28 cellular contexts compared by ENCODE assay signal in genomic region chr3:124463234-124463633, GRCh38.
DNase-seq lines count a peak whose midpoint lies in the region; ATAC-seq and TF ChIP-seq lines count a peak whose summit lies in the region.
"Had no signal": no experiment of that assay in that cellular context is flagged by ENCODE, and none has a peak within 500 bp of the region (broad histone marks: within the 10 kb centered on the region; RNA-seq: fewer than 3 reads in every experiment).

No MANE protein-coding gene starts in this region.

- CTCF ChIA-PET in HCT116 (lab: Charles Lee), result interaction anchor here (6.0 kb wide), 1 partner anchor 111 kb away, joined by 33 read pairs; no protein-coding TSS in a partner anchor

- DNase-seq in NCI-H2107 treated with DMSO at 0.1 percent for 48 hours (lab: John Stamatoyannopoulos, UW; ENCODE audit: unreplicated experiment) (peak; percentile 12), NCI-H2107 (lab: John Stamatoyannopoulos, UW) (no peak), HCT116 (ENCODE audit: low read depth, low spot score) (no peak), RWPE2 (ENCODE audit: low spot score) (no peak), right lobe of liver (no peak), HFFc6 (no peak), left lung (no peak), heart left ventricle (no peak)
- DNase-seq: 8988T, ACHN, DMS153, HCEC 1CT, IMR-90, KG1, NCI-H1048, NCI-H1417, NCI-H1694, NCI-H2029 treated with DMSO at 0.1 percent for 48 hours, NCI-H446, NCI-H524 treated with DMSO at 0.1 percent for 48 hours, NCI-H774, SHP77 treated with DMSO at 0.1 percent for 48 hours, SK-N-SH, SW 1271, T-helper 17 cell had no signal

- intact Hi-C loops in HCT116 (cut with micrococcal nuclease), result no loop called here
- intact Hi-C loops in right lobe of liver (cut with DNase I), result no loop called here
- intact Hi-C loops in left lung (cut with DNase I), result loop anchor here in 1 of 2 donors (10.0 kb wide), 1 partner anchor 108 kb away; no protein-coding TSS in a partner anchor
- intact Hi-C loops in heart left ventricle (cut with DNase I), result loop anchor here in 1 of 10 donors (10.0 kb wide), 1 partner anchor 368 kb away; no protein-coding TSS in a partner anchor

- H3K4me2 ChIP-seq in HCT116 (ENCODE audit: low read length), result no peak overlapping the region
- H3K4me2 ChIP-seq: SK-N-SH had no signal

- no peaks in the 10 kb centered on the region for H3K4me1 ChIP-seq in HCT116 (ENCODE audit: control insufficient read depth in 1 of 2, insufficient read depth in 2 of 2, low read length in 2 of 2)
- no peaks in the 10 kb centered on the region for H3K4me1 ChIP-seq in RWPE2 (ENCODE audit: insufficient read depth, poor library complexity, severe bottlenecking)
- H3K4me1 ChIP-seq in right lobe of liver, result peaks cover 0 to 21% (median 0%) of the 10 kb centered on the region in 4 donors
- H3K4me1 ChIP-seq in left lung, result no peaks in the 10 kb centered on the region
- no peaks in the 10 kb centered on the region for H3K4me1 ChIP-seq in heart left ventricle

- no peak overlapping the region for H3K27ac Mint-ChIP-seq in HFFc6
- H3K27ac Mint-ChIP-seq: T-helper 17 cell had no signal

- no TSS peak for BruUV-seq in HCT116 (replicated peaks; lab: Mats Ljungman, UMichigan)

- peaks cover 25% of the 10 kb centered on the region for H3K27me3 Mint-ChIP-seq in HFFc6 (ENCODE audit: insufficient read depth)

- no peaks in the 10 kb centered on the region for H3K9me3 ChIP-seq in HCT116 (ENCODE audit: control insufficient read depth in 1 of 2, insufficient read depth in 1 of 2, low read depth in 1 of 2, low read length in 2 of 2)
- no peaks in the 10 kb centered on the region for H3K9me3 ChIP-seq in RWPE2 (ENCODE audit: severe bottlenecking)
- no peaks in the 10 kb centered on the region for H3K9me3 ChIP-seq in right lobe of liver
- H3K9me3 ChIP-seq in left lung, result no peaks in the 10 kb centered on the region
- no peaks in the 10 kb centered on the region for H3K9me3 ChIP-seq in heart left ventricle
- H3K9me3 ChIP-seq: SK-N-SH had no signal

- H3K9ac ChIP-seq in HCT116 (ENCODE audit: low read length), result no peak overlapping the region
- H3K9ac ChIP-seq: SK-N-SH had no signal

- no peak for TF ChIP-seq RAD21 in HCT116 (IDR thresholded peaks at IDR 0.05; ENCODE audit: low read depth)

- no peaks in the 10 kb centered on the region for H3K9me3 Mint-ChIP-seq in HFFc6

- H3K9me2 ChIP-seq in HCT116 (ENCODE audit: insufficient read depth), result no peaks in the 10 kb centered on the region
- H3K9me2 ChIP-seq: SK-N-SH had no signal

- no peak overlapping the region for H2AFZ ChIP-seq in HCT116 (ENCODE audit: low read depth, low read length, poor library complexity, severe bottlenecking)

- ATAC-seq in HCT116 (peak; percentile 65), RWPE2 (ENCODE audit: low read depth) (peak; percentile 38; the same call in 1 of the 3 replicates), right lobe of liver (peak in 3 of 4 donors; percentile 31 to 57 (median 42)), left lung (no peak), heart left ventricle (no peak)
- ATAC-seq: GM12878, Panc1, T-helper 17 cell had no signal

- no peaks in the 10 kb centered on the region for H4K20me1 ChIP-seq in HCT116 (ENCODE audit: insufficient read depth)

- H3K27ac ChIP-seq in HCT116 (ENCODE audit: low read depth, low read length) (no peak overlapping the region), RWPE2 (ENCODE audit: poor library complexity, severe bottlenecking) (no peak overlapping the region), right lobe of liver (no peak overlapping the region), left lung (no peak overlapping the region), heart left ventricle (no peak overlapping the region)
- H3K27ac ChIP-seq: RWPE1 had no signal

- H3K4me3 ChIP-seq in HCT116 (replicated peaks in 1 of 2; ENCODE audit: low read depth in 1 of 2, low read length in 2 of 2) (no peak overlapping the region), RWPE2 (ENCODE audit: severe bottlenecking) (no peak overlapping the region), right lobe of liver (no peak overlapping the region), left lung (no peak overlapping the region), heart left ventricle (no peak overlapping the region)
- H3K4me3 ChIP-seq: GM12878 had no signal

- H3K79me2 ChIP-seq in HCT116 (ENCODE audit: insufficient read depth, low read length), result no peaks in the 10 kb centered on the region

- peaks cover 75% of the 10 kb centered on the region for H3K27me3 ChIP-seq in HCT116 (ENCODE audit: insufficient read depth, low read length)
- peaks cover 49% of the 10 kb centered on the region for H3K27me3 ChIP-seq in RWPE2 (ENCODE audit: insufficient read depth, poor library complexity, severe bottlenecking)
- H3K27me3 ChIP-seq in right lobe of liver, result no peaks in the 10 kb centered on the region
- no peaks in the 10 kb centered on the region for H3K27me3 ChIP-seq in left lung
- H3K27me3 ChIP-seq in heart left ventricle, result no peaks in the 10 kb centered on the region

- no peaks in the 10 kb centered on the region for H3K4me1 Mint-ChIP-seq in HFFc6 (ENCODE audit: low read depth)
- H3K4me1 Mint-ChIP-seq: T-helper 17 cell had no signal

- TF ChIP-seq CTCF in HCT116 (IDR thresholded peaks at IDR 0.05 in 2 of 3, conservative IDR thresholded peaks at IDR 0.05 in 1 of 3; ENCODE audit: borderline replicate concordance in 1 of 3, insufficient read depth in 1 of 3, low read depth in 2 of 3, low read length in 2 of 3) (0 out of 6 replicates have a peak, but pooled peaks of 1 of the 3 experiments have one; percentile 6), RWPE2 (IDR thresholded peaks at IDR 0.05; ENCODE audit: poor library complexity, severe bottlenecking) (no peak), right lobe of liver (IDR thresholded peaks at IDR 0.05) (peak in 1 of 4 donors; percentile 7), HFFc6 (IDR thresholded peaks at IDR 0.05) (no peak), left lung (IDR thresholded peaks at IDR 0.05) (no peak), heart left ventricle (IDR thresholded peaks at IDR 0.05) (no peak)

- POLR2A ChIA-PET in HCT116 (lab: Charles Lee), result no interaction called here

- no peak overlapping the region for H3K4me3 Mint-ChIP-seq in HFFc6
- H3K4me3 Mint-ChIP-seq: T-helper 17 cell had no signal

- TF ChIP-seq POLR2A in HCT116 (IDR thresholded peaks at IDR 0.05; ENCODE audit: borderline replicate concordance, extremely low read depth, insufficient read depth, insufficient read length) (no peak), right lobe of liver (IDR thresholded peaks at IDR 0.05) (no peak), heart left ventricle (IDR thresholded peaks at IDR 0.05) (no peak)

- RAD21 ChIA-PET in HCT116 (lab: Charles Lee; ENCODE audit: low non-redundant PET in 1 of 2, low total read pairs in 2 of 2, uncharacterized antibody in 2 of 2, unreplicated experiment in 2 of 2), result no interaction called here

- no peaks in the 10 kb centered on the region for H3K36me3 Mint-ChIP-seq in HFFc6 (ENCODE audit: low read depth)

- H3K36me3 ChIP-seq in HCT116 (ENCODE audit: control insufficient read depth in 1 of 2, insufficient read depth in 2 of 2, low read length in 2 of 2) (no peaks in the 10 kb centered on the region), RWPE2 (ENCODE audit: low read depth) (no peaks in the 10 kb centered on the region), right lobe of liver (no peaks in the 10 kb centered on the region), left lung (no peaks in the 10 kb centered on the region), heart left ventricle (peaks cover 0 to 31% (median 6%) of the 10 kb centered on the region in 9 donors)

TF ChIP-seq in HCT116, 20 proteins besides CTCF, POLR2A, EP300 and RAD21:
- TF ChIP-seq FOSL1 (IDR thresholded peaks at IDR 0.05; ENCODE audit: low read depth) (no peak), MAX (IDR thresholded peaks at IDR 0.05) (no peak), YY1 (IDR thresholded peaks at IDR 0.05; ENCODE audit: extremely low read depth, insufficient replicate concordance, low read depth, low read length) (no peak), ELF1 (IDR thresholded peaks at IDR 0.05; ENCODE audit: borderline replicate concordance, low read depth) (no peak), POLR2AphosphoS5 (IDR thresholded peaks at IDR 0.05; ENCODE audit: low read depth, low read length) (no peak)

Comparison
In these comparisons a context has a peak if more than half of its experiments do, and no peak if none do; other contexts are left out.
1. ATAC-seq: peak in HCT116 (single experiment), RWPE2 (single experiment) and right lobe of liver (3 of 4); none in left lung (single experiment) and heart left ventricle (0 of 4).